ENCODE assay signal across 18 cellular contexts in the genomic region with DNA sequence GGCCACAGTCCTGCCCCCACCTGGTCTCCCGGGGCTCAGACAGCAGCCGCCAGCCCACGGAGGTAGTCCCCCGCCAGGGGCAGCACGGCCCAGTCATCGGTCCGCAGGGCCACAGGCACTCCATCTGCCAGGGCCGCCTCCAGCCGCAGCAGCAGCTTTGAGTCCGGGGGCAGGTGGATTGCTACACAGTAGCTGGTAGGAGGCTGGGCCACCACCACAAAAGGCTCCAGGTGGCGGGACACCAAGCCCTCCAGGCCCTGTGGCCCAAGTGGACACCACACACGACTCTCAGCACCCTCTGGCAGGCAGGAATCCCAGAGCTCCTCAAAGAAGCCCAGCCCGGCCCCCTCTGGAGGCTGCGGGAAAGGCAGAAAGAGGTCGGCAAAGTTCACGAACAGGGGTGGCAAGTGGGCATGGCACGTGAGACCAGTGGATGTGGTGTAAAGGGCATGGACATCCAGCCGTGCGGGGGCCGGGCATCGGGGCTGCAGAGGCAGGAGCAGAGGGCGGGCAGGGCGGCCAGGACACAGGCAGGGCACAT. TPM values are rescaled to one million over a fixed set of nuclear protein-coding genes. Genes with fewer than 3 reads are reported as not detected.
A peak's percentile ranks its signal among the peaks of the same experiment; 100 is the strongest.
DNase-seq lines count a peak whose midpoint lies in the region; ATAC-seq and TF ChIP-seq lines count a peak whose summit lies in the region.
"Had no signal": no experiment of that assay in that cellular context is flagged by ENCODE, and none has a peak within 500 bp of the region (broad histone marks: within the 10 kb centered on the region; RNA-seq: fewer than 3 reads in every experiment).

No MANE protein-coding gene starts in this region.

- H3K4me1 Mint-ChIP-seq in central memory CD8-positive, alpha-beta T cell = peaks cover 13% of the 10 kb centered on the region
- H3K4me1 Mint-ChIP-seq in nephron = no peaks in the 10 kb centered on the region

- TF ChIP-seq POLR2A in breast epithelium (IDR thresholded peaks at IDR 0.05) (no peak), vagina (IDR thresholded peaks at IDR 0.05) (no peak)

- DNase-seq in breast epithelium (ENCODE audit: low spot score in 2 of 2) (peak; percentile 15 to 33), mammary epithelial cell (no peak), vagina (ENCODE audit: extremely low spot score in 2 of 2) (peak; percentile 61 to 70), HPDE6-E6E7 (ENCODE audit: extremely low spot score) (no peak), left ventricle myocardium superior (no peak), T1000 (lab: John Stamatoyannopoulos, UW) (no peak)
- DNase-seq in central memory CD8-positive, alpha-beta T cell (ENCODE audit: low spot score in 2 of 2) = no peak
- DNase-seq: activated B cell treated with CpG ODN at 0.5 μM for 24 hours; activated T-cell treated with anti-CD3 and anti-CD28 coated beads, Interleukin-2, amount 50 U/mL, for 72 hours; anterior cingulate cortex; dermis blood vessel endothelial cell; Karpas-422; NCI-H1436 treated with DMSO at 0.1 percent for 48 hours; NCI-H446; PC-3; stimulated activated naive CD8-positive, alpha-beta T cell treated with anti-CD3 and anti-CD28 coated beads, Interleukin-15, amount 100 ng/mL, for 72 hours had no signal

- CTCF ChIA-PET in mammary epithelial cell (lab: Charles Lee; ENCODE audit: low non-redundant PET) = no interaction called here

- no peak for TF ChIP-seq CTCF in breast epithelium (IDR thresholded peaks at IDR 0.05)
- no peak for TF ChIP-seq CTCF in mammary epithelial cell (conservative IDR thresholded peaks at IDR 0.05 in 1 of 2, IDR thresholded peaks at IDR 0.05 in 1 of 2; ENCODE audit: extremely low read depth in 1 of 2, insufficient read depth in 1 of 2, low read depth in 1 of 2, low read length in 2 of 2)
- TF ChIP-seq CTCF in nephron (IDR thresholded peaks at IDR 0.05; ENCODE audit: unreplicated experiment in 3 of 3) = no peak
- no peak for TF ChIP-seq CTCF in vagina (IDR thresholded peaks at IDR 0.05)

- H3K27me3 ChIP-seq in breast epithelium (no peaks in the 10 kb centered on the region), mammary epithelial cell (ENCODE audit: insufficient read depth, low read length) (no peaks in the 10 kb centered on the region), vagina (no peaks in the 10 kb centered on the region)

- no peak overlapping the region for H3K27ac Mint-ChIP-seq in central memory CD8-positive, alpha-beta T cell (ENCODE audit: low read depth)
- no peak overlapping the region for H3K27ac Mint-ChIP-seq in nephron
- H3K27ac Mint-ChIP-seq: activated B cell treated with CpG ODN at 0.5 μM for 24 hours; activated T-cell treated with anti-CD3 and anti-CD28 coated beads, Interleukin-2, amount 50 U/mL, for 72 hours had no signal

- no peak overlapping the region for H2AFZ ChIP-seq in mammary epithelial cell (ENCODE audit: low read depth, low read length)

- no peaks in the 10 kb centered on the region for H3K27me3 Mint-ChIP-seq in central memory CD8-positive, alpha-beta T cell
- H3K27me3 Mint-ChIP-seq in nephron (ENCODE audit: low read depth) = peaks cover 12% of the 10 kb centered on the region
- H3K27me3 Mint-ChIP-seq: activated B cell treated with CpG ODN at 0.5 μM for 24 hours had no signal

- in situ Hi-C loops in mammary epithelial cell (cut with MboI; ENCODE audit: low sequenced_read_pairs in 2 of 2) = no loop called here

- H3K4me3 ChIP-seq in breast epithelium (peak overlapping the region in 1 of 3 donors; percentile 87), mammary epithelial cell (replicated peaks in 1 of 3; ENCODE audit: insufficient read depth in 1 of 3, low read depth in 2 of 3, low read length in 3 of 3) (no peak overlapping the region), vagina (no peak overlapping the region)

- 49% methylated on average over 5 of the region's 23 CpGs for WGBS in mammary epithelial cell (ENCODE audit: low coverage, missing lambda C conversion rate)

- no peaks in the 10 kb centered on the region for H3K36me3 ChIP-seq in breast epithelium
- H3K36me3 ChIP-seq in mammary epithelial cell (ENCODE audit: insufficient read depth, low read length) = no peaks in the 10 kb centered on the region
- peaks cover 0 to 20% of the 10 kb centered on the region in 2 donors for H3K36me3 ChIP-seq in vagina

- no peak overlapping the region for H3K4me2 ChIP-seq in mammary epithelial cell (ENCODE audit: insufficient read depth, low read depth, low read length)

- intact Hi-C loops in breast epithelium (cut with DNase I; ENCODE audit: low total_unique reads) (loop anchor here (5.0 kb wide), 1 partner anchor 66 kb away; a partner anchor contains a TSS), mammary epithelial cell (cut with micrococcal nuclease) (no loop called here), vagina (cut with DNase I) (no loop called here), left ventricle myocardium superior (cut with micrococcal nuclease) (no loop called here)

- H3K4me1 ChIP-seq in breast epithelium (peaks cover 0 to 4% of the 10 kb centered on the region in 2 donors), mammary epithelial cell (ENCODE audit: insufficient read depth, low read length) (peaks cover 33% of the 10 kb centered on the region), vagina (peaks cover 34% of the 10 kb centered on the region)

- no TSS peak for BruUV-seq in mammary epithelial cell (replicated peaks; lab: Mats Ljungman, UMichigan)

- peak overlapping the region; percentile 23 for H3K4me3 Mint-ChIP-seq in central memory CD8-positive, alpha-beta T cell
- peak overlapping the region; percentile 32 to 54 (median 36) for H3K4me3 Mint-ChIP-seq in nephron
- H3K4me3 Mint-ChIP-seq: activated B cell treated with CpG ODN at 0.5 μM for 24 hours had no signal

- peaks cover 55% of the 10 kb centered on the region for H3K79me2 ChIP-seq in mammary epithelial cell (ENCODE audit: insufficient read depth, low read length)

- no peaks in the 10 kb centered on the region for H3K9me3 Mint-ChIP-seq in central memory CD8-positive, alpha-beta T cell
- H3K9me3 Mint-ChIP-seq in nephron = no peaks in the 10 kb centered on the region
- H3K9me3 Mint-ChIP-seq: activated B cell treated with CpG ODN at 0.5 μM for 24 hours; activated T-cell treated with anti-CD3 and anti-CD28 coated beads, Interleukin-2, amount 50 U/mL, for 72 hours; stimulated activated naive CD8-positive, alpha-beta T cell treated with anti-CD3 and anti-CD28 coated beads, Interleukin-15, amount 100 ng/mL, for 72 hours had no signal

- no peaks in the 10 kb centered on the region for H3K9me3 ChIP-seq in breast epithelium
- no peaks in the 10 kb centered on the region for H3K9me3 ChIP-seq in mammary epithelial cell (replicated peaks; ENCODE audit: insufficient read depth, low read length)
- H3K9me3 ChIP-seq in vagina = no peaks in the 10 kb centered on the region

- H4K20me1 ChIP-seq in mammary epithelial cell (ENCODE audit: insufficient read depth, low read length) = no peaks in the 10 kb centered on the region

- no peak overlapping the region for H3K9ac ChIP-seq in mammary epithelial cell (ENCODE audit: insufficient read depth, low read length)

- peaks cover 7% of the 10 kb centered on the region for H3K36me3 Mint-ChIP-seq in central memory CD8-positive, alpha-beta T cell (ENCODE audit: insufficient read depth)
- no peaks in the 10 kb centered on the region for H3K36me3 Mint-ChIP-seq in nephron (ENCODE audit: low read depth)

- ATAC-seq in central memory CD8-positive, alpha-beta T cell (replicated peaks; ENCODE audit: extremely low read depth, poor library complexity, severe bottlenecking) = no peak
- no peak for ATAC-seq in left ventricle myocardium superior
- ATAC-seq: activated T-cell treated with anti-CD3 and anti-CD28 coated beads, Interleukin-2, amount 50 U/mL, for 72 hours; PC-3; stimulated activated naive CD8-positive, alpha-beta T cell treated with anti-CD3 and anti-CD28 coated beads, Interleukin-15, amount 100 ng/mL, for 72 hours had no signal

- dilution Hi-C loops in mammary epithelial cell (cut with HindIII; ENCODE audit: low sequenced_read_pairs) = loop anchor here (10.0 kb wide), 1 partner anchor 53 kb away; a partner anchor contains a TSS

- peak overlapping the region in 1 of 2 donors; percentile 36 for H3K27ac ChIP-seq in breast epithelium
- H3K27ac ChIP-seq in mammary epithelial cell (ENCODE audit: insufficient read depth, low read depth, low read length) = no peak overlapping the region
- H3K27ac ChIP-seq in vagina = no peak overlapping the region

RNA-seq across cellular contexts. Expression of a gene that starts 2.9 kb away (rescaled TPM):
- 10 to 100 TPM; 15.5 to 19.3 (median 17.6) TPM for total RNA-seq in breast epithelium
- 10 to 100 TPM; 10.5 to 14.5 TPM for total RNA-seq in mammary epithelial cell
- 5.6 TPM for polyA plus RNA-seq in mammary epithelial cell
- 5.8 TPM for polyA minus RNA-seq in mammary epithelial cell
- total RNA-seq in vagina = 16.5 TPM
- 6.7 TPM for total RNA-seq in left ventricle myocardium superior

RNA-seq across cellular contexts. Expression of a gene that starts 9.0 kb away (rescaled TPM):
- total RNA-seq in breast epithelium (1 to 10 TPM in 2 of 3 donors, not detected in 1; 3.6 to 5.1 TPM), mammary epithelial cell (1 to 10 TPM; 2.7 to 3.0 TPM), vagina (17.4 TPM), left ventricle myocardium superior (not detected)
- 2.3 TPM for polyA plus RNA-seq in mammary epithelial cell
- 0.47 TPM for polyA minus RNA-seq in mammary epithelial cell
- total RNA-seq: dermis blood vessel endothelial cell had no signal
- polyA plus RNA-seq: liver had no signal

RNA-seq across cellular contexts. Expression of a gene that starts 55.9 kb away (rescaled TPM):
- 1 to 10 TPM in 1 of 3 donors, under 1 TPM in 2; 0.15 to 2.3 (median 0.48) TPM for total RNA-seq in breast epithelium
- 1 to 10 TPM in 1 of 2 donors, under 1 TPM in 1; 0.85 to 1.5 TPM for total RNA-seq in mammary epithelial cell
- 0.15 TPM for polyA plus RNA-seq in mammary epithelial cell
- not detected for polyA minus RNA-seq in mammary epithelial cell
- 1.5 TPM for total RNA-seq in vagina
- not detected for total RNA-seq in left ventricle myocardium superior
- total RNA-seq: PC-3 had no signal

RNA-seq across cellular contexts. Expression of a gene that starts 57.3 kb away (rescaled TPM):
- total RNA-seq in breast epithelium (100 to 1,000 TPM in 1 of 3 donors, 10 to 100 TPM in 2; 89.1 to 110 (median 99.8) TPM), mammary epithelial cell (10 to 100 TPM; 16.0 to 38.1 TPM), vagina (66.8 TPM), left ventricle myocardium superior (42.4 TPM)
- 33.8 TPM for polyA plus RNA-seq in mammary epithelial cell
- polyA minus RNA-seq in mammary epithelial cell = 10.6 TPM

Comparison
In these comparisons a context has a peak if more than half of its experiments do, and no peak if none do; other contexts are left out.
1. DNase-seq: peak in breast epithelium (2 of 2) and vagina (2 of 2); none in mammary epithelial cell (single experiment), central memory CD8-positive, alpha-beta T cell (0 of 2), HPDE6-E6E7 (single experiment), left ventricle myocardium superior (single experiment) and T1000 (single experiment).